Comparison of ENCODE assay signal across 8 cellular contexts in genomic region chr3:184289426-184289938, GRCh38. TPM values are rescaled to one million over a fixed set of nuclear protein-coding genes. Genes with fewer than 3 reads are reported as not detected.
DNase-seq lines count a peak whose midpoint lies in the region; ATAC-seq, FAIRE-seq and TF ChIP-seq lines count a peak whose summit lies in the region.
"Had no signal": no experiment of that assay in that cellular context is flagged by ENCODE, and none has a peak within 500 bp of the region (broad histone marks: within the 10 kb centered on the region; RNA-seq: fewer than 3 reads in every experiment).

No MANE protein-coding gene starts in this region.

- POLR2A ChIA-PET in T-cell (lab: Charles Lee): interaction anchor here in 1 of 2 donors (0.5 kb wide), 1 partner anchor 92 kb away, joined by 3 read pairs; no protein-coding TSS in a partner anchor

- no peaks in the 10 kb centered on the region for H3K9me3 ChIP-seq in ascending aorta

- no peak overlapping the region for H3K4me3 ChIP-seq in ascending aorta

- H3K9me3 Mint-ChIP-seq in T-cell: no peaks in the 10 kb centered on the region

- intact Hi-C loops in ascending aorta (cut with DNase I): loop anchor here (5.0 kb wide), 1 partner anchor 253 kb away; no protein-coding TSS in a partner anchor

- peak; percentile 55 for DNase-seq in GM12892 (ENCODE audit: insufficient read length)
- peak; percentile 53 for DNase-seq in NCI-H1436 treated with DMSO at 0.1 percent for 48 hours (lab: John Stamatoyannopoulos, UW)
- DNase-seq in T-cell: peak in 27 of 34 experiments; percentile 10 to 57 (median 40)
- DNase-seq in ascending aorta (ENCODE audit: low spot score in 2 of 2): no peak
- DNase-seq in hypothalamus (lab: John Stamatoyannopoulos, UW): peak in 28 of 51 donors; percentile 1 to 60 (median 17)
- peak; percentile 40 to 65 for DNase-seq in stimulated activated CD4-positive, alpha-beta T cell treated with anti-CD3 and anti-CD28 coated beads, Interleukin-15, amount 100 ng/mL, for 48 hours (ENCODE audit: low read depth in 2 of 2)

- H3K27me3 ChIP-seq in ascending aorta: no peaks in the 10 kb centered on the region

- H3K4me3 Mint-ChIP-seq in T-cell: no peak overlapping the region

- no peaks in the 10 kb centered on the region for H3K36me3 ChIP-seq in ascending aorta

- CTCF ChIA-PET in T-cell (lab: Charles Lee): interaction anchor here (0.6 to 1.4 kb wide), 4 partner anchors 18 to 394 kb away, joined by 3 to 9 read pairs (median 4); no protein-coding TSS in a partner anchor

- no peak for TF ChIP-seq POLR2A in GM12892 (IDR thresholded peaks at IDR 0.05; ENCODE audit: low read depth, low read length)

- TF ChIP-seq CTCF in ascending aorta (IDR thresholded peaks at IDR 0.05): peak in 2 of 3 experiments; percentile 27 to 42

- peaks cover 18 to 25% of the 10 kb centered on the region in 2 donors for H3K27me3 Mint-ChIP-seq in T-cell

- no peaks in the 10 kb centered on the region for H3K36me3 Mint-ChIP-seq in T-cell

- H3K27ac Mint-ChIP-seq in T-cell: no peak overlapping the region

- H3K27ac ChIP-seq in ascending aorta: no peak overlapping the region

- H3K4me1 Mint-ChIP-seq in T-cell: no peaks in the 10 kb centered on the region

- ATAC-seq in T-cell (replicated peaks in 1 of 4): peak; percentile 45 to 79 (median 64)
- no peak for ATAC-seq in GM21619 (IDR thresholded peaks at IDR 0.05; ENCODE audit: unreplicated experiment)

- FAIRE-seq in GM12892 (lab: Jason Lieb, UNC): peak; percentile 78

- no peaks in the 10 kb centered on the region for H3K4me1 ChIP-seq in ascending aorta

RNA-seq across cellular contexts. Expression of gene PSMD2, which starts 9.6 kb away (rescaled TPM):
- 110 TPM for polyA plus RNA-seq in GM12892 (2012; ENCODE audit: missing spikeins)
- total RNA-seq in T-cell (100 to 1,000 TPM; 134 to 151 (median 149) TPM), ascending aorta (151 TPM)

RNA-seq across cellular contexts. Expression of gene ECE2, which starts 13.7 kb away (rescaled TPM):
- not detected for polyA plus RNA-seq in GM12892 (2012; ENCODE audit: missing spikeins)
- total RNA-seq in T-cell: not detected
- total RNA-seq in ascending aorta: not detected
- polyA plus RNA-seq: esophagus had no signal

RNA-seq across cellular contexts. Expression of gene EIF4G1, which starts 24.9 kb away (rescaled TPM):
- 124 TPM for polyA plus RNA-seq in GM12892 (2012; ENCODE audit: missing spikeins)
- total RNA-seq in T-cell (100 to 1,000 TPM; 232 to 290 (median 271) TPM), ascending aorta (192 TPM)

RNA-seq across cellular contexts. Expression of gene CAMK2N2, which starts 28.1 kb away (rescaled TPM):
- not detected for polyA plus RNA-seq in GM12892 (2012; ENCODE audit: missing spikeins)
- total RNA-seq in T-cell: under 1 TPM in 1 of 5 donors, not detected in 4; 0.19 TPM
- total RNA-seq in ascending aorta: not detected

RNA-seq across cellular contexts. Expression of gene EEF1AKMT4, which starts 40.0 kb away (rescaled TPM):
- 5.6 TPM for polyA plus RNA-seq in GM12892 (2012; ENCODE audit: missing spikeins)
- total RNA-seq in T-cell (1 to 10 TPM in 4 of 5 donors, under 1 TPM in 1; 0.37 to 4.0 (median 2.3) TPM), ascending aorta (4.8 TPM)

Comparison
In these comparisons a context has a peak if more than half of its experiments do, and no peak if none do; other contexts are left out.
1. DNase-seq: peak in GM12892 (single experiment), NCI-H1436 treated with DMSO at 0.1 percent for 48 hours (single experiment), T-cell (27 of 34), hypothalamus (28 of 51) and stimulated activated CD4-positive, alpha-beta T cell treated with anti-CD3 and anti-CD28 coated beads, Interleukin-15, amount 100 ng/mL, for 48 hours (2 of 2); none in ascending aorta (0 of 2).